Comparison of ENCODE assay signal across 1 cellular context in genomic region chr11:46421257-46421880, GRCh38.
TF ChIP-seq lines count a peak whose summit lies in the region.

No MANE protein-coding gene starts in this region.

TF ChIP-seq in K562, 482 proteins besides CTCF, POLR2A, EP300 and RAD21 (continued from another document and continues in another):
- TF ChIP-seq ZBTB11 (CRISPR knock-in tag; IDR thresholded peaks at IDR 0.05) (peak in 1 of 3 experiments; percentile 5; a peak in 1 of 6 replicates), KLF10 (CRISPR knock-in tag; IDR thresholded peaks at IDR 0.05) (no peak), MTA1 (IDR thresholded peaks at IDR 0.05; ENCODE audit: borderline replicate concordance) (0 out of 2 replicates have a peak, but pooled peaks have one; percentile 19), FOXJ2 (tag; IDR thresholded peaks at IDR 0.05) (0 out of 2 replicates have a peak, but pooled peaks have one; percentile 33), FUS (optimal IDR thresholded peaks at IDR 0.05; ENCODE audit: low read depth, low read length) (no peak), ZNF408 (CRISPR knock-in tag; IDR thresholded peaks at IDR 0.05; ENCODE audit: low read depth) (no peak), CBFA2T3 (IDR thresholded peaks at IDR 0.05) (peak; percentile 49), ARHGAP35 (IDR thresholded peaks at IDR 0.05; ENCODE audit: partially characterized antibody) (no peak), MGA (IDR thresholded peaks at IDR 0.05) (no peak), ZNF511 (CRISPR knock-in tag; IDR thresholded peaks at IDR 0.05) (no peak), TCF15 (CRISPR knock-in tag; IDR thresholded peaks at IDR 0.05) (no peak), NR3C1 (CRISPR knock-in tag; IDR thresholded peaks at IDR 0.05) (no peak), GATAD2B (IDR thresholded peaks at IDR 0.05; ENCODE audit: borderline replicate concordance) (no peak), ZNF785 (CRISPR knock-in tag; IDR thresholded peaks at IDR 0.05) (no peak), NCOA4 (IDR thresholded peaks at IDR 0.05; ENCODE audit: partially characterized antibody) (no peak), ESRRB (CRISPR knock-in tag; IDR thresholded peaks at IDR 0.05; ENCODE audit: borderline replicate concordance) (no peak), LEF1 (IDR thresholded peaks at IDR 0.05) (no peak), CGGBP1 (CRISPR knock-in tag; IDR thresholded peaks at IDR 0.05) (no peak), RBM17 (IDR thresholded peaks at IDR 0.05; ENCODE audit: borderline replicate concordance, low read depth, low read length) (no peak), HDAC1 (IDR thresholded peaks at IDR 0.05) (0 out of 4 replicates have a peak, but pooled peaks of 1 of the 2 experiments have one; percentile 44), ARID1B (IDR thresholded peaks at IDR 0.05) (peak; percentile 62), SMARCE1 (IDR thresholded peaks at IDR 0.05) (0 out of 2 replicates have a peak, but pooled peaks have one; percentile 17), NFIC (IDR thresholded peaks at IDR 0.05) (peak; percentile 93), PRDM10 (IDR thresholded peaks at IDR 0.05; ENCODE audit: partially characterized antibody) (peak; percentile 63), NCOA1 (IDR thresholded peaks at IDR 0.05; ENCODE audit: low read depth) (no peak), FOXA3 (CRISPR knock-in tag; conservative IDR thresholded peaks at IDR 0.05 in 1 of 2, IDR thresholded peaks at IDR 0.05 in 1 of 2) (no peak), ZNF253 (CRISPR knock-in tag; conservative IDR thresholded peaks at IDR 0.05) (no peak), KDM1A (IDR thresholded peaks at IDR 0.05) (peak; percentile 43 to 55; a peak in 3 of 4 replicates), ZNF830 (CRISPR knock-in tag; IDR thresholded peaks at IDR 0.05) (no peak), SNIP1 (IDR thresholded peaks at IDR 0.05; ENCODE audit: low read depth) (no peak), RBFOX2 (IDR thresholded peaks at IDR 0.05; ENCODE audit: low read depth, low read length) (no peak), PRMT5 (CRISPR knock-in tag; IDR thresholded peaks at IDR 0.05) (no peak), VEZF1 (CRISPR knock-in tag; IDR thresholded peaks at IDR 0.05) (no peak), ZC3H8 (IDR thresholded peaks at IDR 0.05) (no peak), GATA2 (CRISPR knock-in tag; IDR thresholded peaks at IDR 0.05) (no peak), NUFIP1 (IDR thresholded peaks at IDR 0.05; ENCODE audit: partially characterized antibody) (no peak), RAD51 (IDR thresholded peaks at IDR 0.05; ENCODE audit: borderline replicate concordance, low read depth) (no peak), ESRRA (IDR thresholded peaks at IDR 0.05; ENCODE audit: borderline replicate concordance, low read depth) (peak; percentile 34; the same call in 1 of the 2 replicates), HMBOX1 (IDR thresholded peaks at IDR 0.05) (peak; percentile 69), ZNF778 (CRISPR knock-in tag; IDR thresholded peaks at IDR 0.05) (no peak)
